ENCODE assay signal across 1 cellular context in genomic region chr9:122190597-122191381, GRCh38.
TF ChIP-seq lines count a peak whose summit lies in the region.

No MANE protein-coding gene starts in this region.

TF ChIP-seq in HepG2, 621 proteins besides CTCF, POLR2A, EP300 and RAD21 (continued from another document and continues in another):
- TF ChIP-seq HIC2 (CRISPR knock-in tag; IDR thresholded peaks at IDR 0.05; ENCODE audit: low read depth) (peak; percentile 100), DPF2 (CRISPR knock-in tag; IDR thresholded peaks at IDR 0.05; ENCODE audit: borderline replicate concordance, low read depth) (peak; percentile 65), CEBPB (IDR thresholded peaks at IDR 0.05; ENCODE audit: borderline replicate concordance, low read depth, low read length) (no peak), HNF4A (CRISPR knock-in tag; IDR thresholded peaks at IDR 0.05) (peak; percentile 81), FOSL1 (CRISPR knock-in tag; IDR thresholded peaks at IDR 0.05; ENCODE audit: borderline replicate concordance) (no peak), STAG1 (CRISPR knock-in tag; IDR thresholded peaks at IDR 0.05) (0 out of 2 replicates have a peak, but pooled peaks have one; percentile 2), ZNF782 (CRISPR knock-in tag; IDR thresholded peaks at IDR 0.05; ENCODE audit: borderline replicate concordance) (no peak), SALL2 (CRISPR knock-in tag; IDR thresholded peaks at IDR 0.05) (no peak), SOX5 (CRISPR knock-in tag; IDR thresholded peaks at IDR 0.05; ENCODE audit: borderline replicate concordance) (peak; percentile 36; the same call in 1 of the 2 replicates), ZZZ3 (CRISPR knock-in tag; IDR thresholded peaks at IDR 0.05; ENCODE audit: borderline replicate concordance) (no peak), RFXAP (CRISPR knock-in tag; IDR thresholded peaks at IDR 0.05; ENCODE audit: borderline replicate concordance) (no peak), RXRB (CRISPR knock-in tag; IDR thresholded peaks at IDR 0.05; ENCODE audit: borderline replicate concordance) (peak; percentile 79), ZNF256 (CRISPR knock-in tag; conservative IDR thresholded peaks at IDR 0.05) (no peak), HDAC1 (CRISPR knock-in tag; IDR thresholded peaks at IDR 0.05) (peak; percentile 66), ZNF670 (CRISPR knock-in tag; IDR thresholded peaks at IDR 0.05; ENCODE audit: borderline replicate concordance) (no peak), NR2F6 (IDR thresholded peaks at IDR 0.05) (peak; percentile 90), NR2F6 (CRISPR knock-in tag; IDR thresholded peaks at IDR 0.05) (peak; percentile 96), CBFB (CRISPR knock-in tag; IDR thresholded peaks at IDR 0.05) (0 out of 2 replicates have a peak, but pooled peaks have one; percentile 21), MTA1 (CRISPR knock-in tag; IDR thresholded peaks at IDR 0.05; ENCODE audit: borderline replicate concordance) (peak; percentile 79; the same call in 1 of the 2 replicates), ZSCAN22 (CRISPR knock-in tag; IDR thresholded peaks at IDR 0.05) (no peak), FOXP1 (IDR thresholded peaks at IDR 0.05) (no peak), FOXP1 (CRISPR knock-in tag; IDR thresholded peaks at IDR 0.05) (peak; percentile 34; the same call in 1 of the 2 replicates), ZNF761 (CRISPR knock-in tag; conservative IDR thresholded peaks at IDR 0.05) (no peak), HNF1B (CRISPR knock-in tag; IDR thresholded peaks at IDR 0.05) (no peak), ZNF10 (CRISPR knock-in tag; IDR thresholded peaks at IDR 0.05; ENCODE audit: borderline replicate concordance, low read depth) (no peak), ELF3 (CRISPR knock-in tag; IDR thresholded peaks at IDR 0.05) (0 out of 2 replicates have a peak, but pooled peaks have one; percentile 16), SALL1 (CRISPR knock-in tag; IDR thresholded peaks at IDR 0.05) (peak; percentile 72), ZNF331 (CRISPR knock-in tag; IDR thresholded peaks at IDR 0.05) (peak; percentile 44; the same call in 1 of the 2 replicates), HNF4G (IDR thresholded peaks at IDR 0.05; ENCODE audit: borderline replicate concordance, low read depth, low read length) (peak; percentile 67), HNF4G (CRISPR knock-in tag; IDR thresholded peaks at IDR 0.05; ENCODE audit: borderline replicate concordance, low read depth) (no peak), RAD51 (IDR thresholded peaks at IDR 0.05; ENCODE audit: borderline replicate concordance) (no peak), GTF3A (CRISPR knock-in tag; conservative IDR thresholded peaks at IDR 0.05) (no peak), SRF (IDR thresholded peaks at IDR 0.05; ENCODE audit: low read depth, low read length) (no peak), ZNF589 (CRISPR knock-in tag; conservative IDR thresholded peaks at IDR 0.05) (no peak), RFX3 (CRISPR knock-in tag; IDR thresholded peaks at IDR 0.05) (no peak), FOXA3 (CRISPR knock-in tag; IDR thresholded peaks at IDR 0.05) (peak; percentile 96), ZMYM2 (CRISPR knock-in tag; IDR thresholded peaks at IDR 0.05) (no peak), MIER3 (CRISPR knock-in tag; IDR thresholded peaks at IDR 0.05; ENCODE audit: borderline replicate concordance) (no peak; the same call in 1 of the 2 replicates)
- TF ChIP-seq, protein P1, sequence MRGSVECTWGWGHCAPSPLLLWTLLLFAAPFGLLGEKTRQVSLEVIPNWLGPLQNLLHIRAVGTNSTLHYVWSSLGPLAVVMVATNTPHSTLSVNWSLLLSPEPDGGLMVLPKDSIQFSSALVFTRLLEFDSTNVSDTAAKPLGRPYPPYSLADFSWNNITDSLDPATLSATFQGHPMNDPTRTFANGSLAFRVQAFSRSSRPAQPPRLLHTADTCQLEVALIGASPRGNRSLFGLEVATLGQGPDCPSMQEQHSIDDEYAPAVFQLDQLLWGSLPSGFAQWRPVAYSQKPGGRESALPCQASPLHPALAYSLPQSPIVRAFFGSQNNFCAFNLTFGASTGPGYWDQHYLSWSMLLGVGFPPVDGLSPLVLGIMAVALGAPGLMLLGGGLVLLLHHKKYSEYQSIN (CRISPR knock-in tag; IDR thresholded peaks at IDR 0.05; ENCODE audit: borderline replicate concordance): no peak
- TF ChIP-seq, protein P2, sequence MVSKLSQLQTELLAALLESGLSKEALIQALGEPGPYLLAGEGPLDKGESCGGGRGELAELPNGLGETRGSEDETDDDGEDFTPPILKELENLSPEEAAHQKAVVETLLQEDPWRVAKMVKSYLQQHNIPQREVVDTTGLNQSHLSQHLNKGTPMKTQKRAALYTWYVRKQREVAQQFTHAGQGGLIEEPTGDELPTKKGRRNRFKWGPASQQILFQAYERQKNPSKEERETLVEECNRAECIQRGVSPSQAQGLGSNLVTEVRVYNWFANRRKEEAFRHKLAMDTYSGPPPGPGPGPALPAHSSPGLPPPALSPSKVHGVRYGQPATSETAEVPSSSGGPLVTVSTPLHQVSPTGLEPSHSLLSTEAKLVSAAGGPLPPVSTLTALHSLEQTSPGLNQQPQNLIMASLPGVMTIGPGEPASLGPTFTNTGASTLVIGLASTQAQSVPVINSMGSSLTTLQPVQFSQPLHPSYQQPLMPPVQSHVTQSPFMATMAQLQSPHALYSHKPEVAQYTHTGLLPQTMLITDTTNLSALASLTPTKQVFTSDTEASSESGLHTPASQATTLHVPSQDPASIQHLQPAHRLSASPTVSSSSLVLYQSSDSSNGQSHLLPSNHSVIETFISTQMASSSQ (IDR thresholded peaks at IDR 0.05; ENCODE audit: low read depth): no peak
- TF ChIP-seq, protein P2 (CRISPR knock-in tag; IDR thresholded peaks at IDR 0.05; ENCODE audit: borderline replicate concordance): peak; percentile 9; the same call in 1 of the 2 replicates
- TF ChIP-seq, protein P3, sequence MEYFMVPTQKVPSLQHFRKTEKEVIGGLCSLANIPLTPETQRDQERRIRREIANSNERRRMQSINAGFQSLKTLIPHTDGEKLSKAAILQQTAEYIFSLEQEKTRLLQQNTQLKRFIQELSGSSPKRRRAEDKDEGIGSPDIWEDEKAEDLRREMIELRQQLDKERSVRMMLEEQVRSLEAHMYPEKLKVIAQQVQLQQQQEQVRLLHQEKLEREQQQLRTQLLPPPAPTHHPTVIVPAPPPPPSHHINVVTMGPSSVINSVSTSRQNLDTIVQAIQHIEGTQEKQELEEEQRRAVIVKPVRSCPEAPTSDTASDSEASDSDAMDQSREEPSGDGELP (IDR thresholded peaks at IDR 0.05; ENCODE audit: borderline replicate concordance, low read depth): peak; percentile 24; the same call in 1 of the 2 replicates
- TF ChIP-seq, protein P4, sequence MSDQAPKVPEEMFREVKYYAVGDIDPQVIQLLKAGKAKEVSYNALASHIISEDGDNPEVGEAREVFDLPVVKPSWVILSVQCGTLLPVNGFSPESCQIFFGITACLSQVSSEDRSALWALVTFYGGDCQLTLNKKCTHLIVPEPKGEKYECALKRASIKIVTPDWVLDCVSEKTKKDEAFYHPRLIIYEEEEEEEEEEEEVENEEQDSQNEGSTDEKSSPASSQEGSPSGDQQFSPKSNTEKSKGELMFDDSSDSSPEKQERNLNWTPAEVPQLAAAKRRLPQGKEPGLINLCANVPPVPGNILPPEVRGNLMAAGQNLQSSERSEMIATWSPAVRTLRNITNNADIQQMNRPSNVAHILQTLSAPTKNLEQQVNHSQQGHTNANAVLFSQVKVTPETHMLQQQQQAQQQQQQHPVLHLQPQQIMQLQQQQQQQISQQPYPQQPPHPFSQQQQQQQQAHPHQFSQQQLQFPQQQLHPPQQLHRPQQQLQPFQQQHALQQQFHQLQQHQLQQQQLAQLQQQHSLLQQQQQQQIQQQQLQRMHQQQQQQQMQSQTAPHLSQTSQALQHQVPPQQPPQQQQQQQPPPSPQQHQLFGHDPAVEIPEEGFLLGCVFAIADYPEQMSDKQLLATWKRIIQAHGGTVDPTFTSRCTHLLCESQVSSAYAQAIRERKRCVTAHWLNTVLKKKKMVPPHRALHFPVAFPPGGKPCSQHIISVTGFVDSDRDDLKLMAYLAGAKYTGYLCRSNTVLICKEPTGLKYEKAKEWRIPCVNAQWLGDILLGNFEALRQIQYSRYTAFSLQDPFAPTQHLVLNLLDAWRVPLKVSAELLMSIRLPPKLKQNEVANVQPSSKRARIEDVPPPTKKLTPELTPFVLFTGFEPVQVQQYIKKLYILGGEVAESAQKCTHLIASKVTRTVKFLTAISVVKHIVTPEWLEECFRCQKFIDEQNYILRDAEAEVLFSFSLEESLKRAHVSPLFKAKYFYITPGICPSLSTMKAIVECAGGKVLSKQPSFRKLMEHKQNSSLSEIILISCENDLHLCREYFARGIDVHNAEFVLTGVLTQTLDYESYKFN (CRISPR knock-in tag; conservative IDR thresholded peaks at IDR 0.05): peak; percentile 60
- TF ChIP-seq, protein P5, sequence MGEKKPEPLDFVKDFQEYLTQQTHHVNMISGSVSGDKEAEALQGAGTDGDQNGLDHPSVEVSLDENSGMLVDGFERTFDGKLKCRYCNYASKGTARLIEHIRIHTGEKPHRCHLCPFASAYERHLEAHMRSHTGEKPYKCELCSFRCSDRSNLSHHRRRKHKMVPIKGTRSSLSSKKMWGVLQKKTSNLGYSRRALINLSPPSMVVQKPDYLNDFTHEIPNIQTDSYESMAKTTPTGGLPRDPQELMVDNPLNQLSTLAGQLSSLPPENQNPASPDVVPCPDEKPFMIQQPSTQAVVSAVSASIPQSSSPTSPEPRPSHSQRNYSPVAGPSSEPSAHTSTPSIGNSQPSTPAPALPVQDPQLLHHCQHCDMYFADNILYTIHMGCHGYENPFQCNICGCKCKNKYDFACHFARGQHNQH (CRISPR knock-in tag; IDR thresholded peaks at IDR 0.05): peak; percentile 37; the same call in 1 of the 2 replicates
- TF ChIP-seq, protein P6, sequence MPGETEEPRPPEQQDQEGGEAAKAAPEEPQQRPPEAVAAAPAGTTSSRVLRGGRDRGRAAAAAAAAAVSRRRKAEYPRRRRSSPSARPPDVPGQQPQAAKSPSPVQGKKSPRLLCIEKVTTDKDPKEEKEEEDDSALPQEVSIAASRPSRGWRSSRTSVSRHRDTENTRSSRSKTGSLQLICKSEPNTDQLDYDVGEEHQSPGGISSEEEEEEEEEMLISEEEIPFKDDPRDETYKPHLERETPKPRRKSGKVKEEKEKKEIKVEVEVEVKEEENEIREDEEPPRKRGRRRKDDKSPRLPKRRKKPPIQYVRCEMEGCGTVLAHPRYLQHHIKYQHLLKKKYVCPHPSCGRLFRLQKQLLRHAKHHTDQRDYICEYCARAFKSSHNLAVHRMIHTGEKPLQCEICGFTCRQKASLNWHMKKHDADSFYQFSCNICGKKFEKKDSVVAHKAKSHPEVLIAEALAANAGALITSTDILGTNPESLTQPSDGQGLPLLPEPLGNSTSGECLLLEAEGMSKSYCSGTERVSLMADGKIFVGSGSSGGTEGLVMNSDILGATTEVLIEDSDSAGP (CRISPR knock-in tag; IDR thresholded peaks at IDR 0.05; ENCODE audit: borderline replicate concordance): peak; percentile 26; the same call in 1 of the 2 replicates
- TF ChIP-seq, protein P7, sequence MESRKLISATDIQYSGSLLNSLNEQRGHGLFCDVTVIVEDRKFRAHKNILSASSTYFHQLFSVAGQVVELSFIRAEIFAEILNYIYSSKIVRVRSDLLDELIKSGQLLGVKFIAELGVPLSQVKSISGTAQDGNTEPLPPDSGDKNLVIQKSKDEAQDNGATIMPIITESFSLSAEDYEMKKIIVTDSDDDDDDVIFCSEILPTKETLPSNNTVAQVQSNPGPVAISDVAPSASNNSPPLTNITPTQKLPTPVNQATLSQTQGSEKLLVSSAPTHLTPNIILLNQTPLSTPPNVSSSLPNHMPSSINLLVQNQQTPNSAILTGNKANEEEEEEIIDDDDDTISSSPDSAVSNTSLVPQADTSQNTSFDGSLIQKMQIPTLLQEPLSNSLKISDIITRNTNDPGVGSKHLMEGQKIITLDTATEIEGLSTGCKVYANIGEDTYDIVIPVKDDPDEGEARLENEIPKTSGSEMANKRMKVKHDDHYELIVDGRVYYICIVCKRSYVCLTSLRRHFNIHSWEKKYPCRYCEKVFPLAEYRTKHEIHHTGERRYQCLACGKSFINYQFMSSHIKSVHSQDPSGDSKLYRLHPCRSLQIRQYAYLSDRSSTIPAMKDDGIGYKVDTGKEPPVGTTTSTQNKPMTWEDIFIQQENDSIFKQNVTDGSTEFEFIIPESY (CRISPR knock-in tag; IDR thresholded peaks at IDR 0.05): 0 out of 2 replicates have a peak, but pooled peaks have one; percentile 42
